Comparison of ENCODE assay signal across 1 cellular context in the genomic region with DNA sequence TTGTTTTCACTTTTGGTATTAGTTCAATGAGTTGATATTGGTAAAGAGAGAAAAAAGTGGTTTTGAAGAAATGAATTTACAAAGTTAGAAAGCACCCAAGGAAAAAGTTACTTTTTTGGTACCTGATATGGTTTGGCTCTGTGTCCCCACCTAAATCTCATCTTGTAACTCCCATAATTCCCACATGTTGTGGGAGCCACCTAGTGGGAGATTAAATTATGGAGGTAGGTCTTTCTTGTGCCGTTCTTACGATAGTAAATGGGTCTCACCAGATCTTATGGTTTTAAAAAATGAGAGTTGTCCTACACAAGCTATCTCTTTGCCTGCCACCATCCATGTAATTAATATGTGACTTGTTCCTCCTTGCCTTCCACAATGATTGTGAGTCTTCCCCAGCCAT.
TF ChIP-seq lines count a peak whose summit lies in the region.

No MANE protein-coding gene starts in this region.

TF ChIP-seq in GM23338, 12 proteins besides CTCF, POLR2A, EP300 and RAD21 (continued from another document):
- TF ChIP-seq ZNF462 (CRISPR knock-in tag; IDR thresholded peaks at IDR 0.05) (no peak), POLR2AphosphoS5 (IDR thresholded peaks at IDR 0.05; ENCODE audit: low read depth) (no peak), EZH2phosphoT487 (IDR thresholded peaks at IDR 0.05; ENCODE audit: unreplicated experiment) (no peak), ZNF114 (CRISPR knock-in tag; IDR thresholded peaks at IDR 0.05) (no peak), ZNF331 (CRISPR knock-in tag; IDR thresholded peaks at IDR 0.05; ENCODE audit: low read depth) (no peak), STAT1 (IDR thresholded peaks at IDR 0.05; ENCODE audit: unreplicated experiment) (no peak), NANOG (IDR thresholded peaks at IDR 0.05; ENCODE audit: borderline replicate concordance) (no peak)
